8 cellular contexts compared by ENCODE assay signal in the genomic region with DNA sequence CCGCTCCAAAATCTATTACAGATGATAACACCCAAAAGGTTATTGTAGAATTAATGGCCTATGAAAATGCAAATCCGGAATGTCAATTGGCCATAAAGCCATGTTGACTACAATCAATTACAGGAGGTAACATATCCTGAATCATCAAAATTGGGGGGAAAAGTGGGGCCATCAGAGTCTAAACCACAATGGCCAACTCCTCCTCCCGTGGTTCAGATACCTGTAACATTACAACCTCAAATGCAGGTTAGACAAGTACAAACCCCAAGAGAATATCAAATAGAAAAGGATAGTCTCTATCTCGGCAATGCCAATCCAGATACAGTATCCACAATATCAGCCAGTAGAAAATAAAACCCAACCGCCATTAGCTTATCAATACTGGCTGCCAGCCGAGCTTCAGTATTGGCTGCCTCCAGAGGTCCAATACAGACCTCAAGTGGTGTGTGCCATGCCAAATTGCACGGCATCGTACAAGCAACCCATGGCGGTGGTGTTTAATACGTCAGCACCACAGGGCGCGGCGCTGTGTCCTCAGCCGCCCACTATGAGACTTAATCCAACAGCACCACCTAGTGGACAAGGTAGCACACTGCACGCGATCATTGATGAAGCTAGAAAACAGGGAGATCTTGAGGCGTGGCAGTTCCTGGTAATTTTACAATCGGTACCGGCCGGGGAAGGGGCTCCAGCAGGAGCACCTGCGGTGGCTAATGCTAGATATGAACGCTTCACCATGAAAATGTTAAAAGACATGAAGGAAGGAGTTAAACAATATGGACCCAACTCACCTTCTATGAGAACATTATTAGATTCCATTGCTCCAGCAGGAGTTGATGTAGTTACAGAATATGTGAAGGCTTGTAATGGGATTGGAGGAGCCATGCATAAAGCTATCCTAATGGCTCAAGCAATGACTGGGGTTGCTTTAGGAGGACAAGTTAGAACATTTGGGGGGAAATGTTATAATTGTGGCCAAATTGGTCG. TPM values are rescaled to one million over a fixed set of nuclear protein-coding genes. Genes with fewer than 3 reads are reported as not detected.
A peak's percentile ranks its signal among the peaks of the same experiment; 100 is the strongest.
DNase-seq lines count a peak whose midpoint lies in the region; ATAC-seq, FAIRE-seq and TF ChIP-seq lines count a peak whose summit lies in the region.

No MANE protein-coding gene starts in this region.

- peak overlapping the region; percentile 76; the same call in 1 of the 2 replicates for H3K4me2 ChIP-seq in MM.1S (ENCODE audit: low read depth, low read length)

- no peaks in the 10 kb centered on the region for H3K9me3 ChIP-seq in MM.1S (replicated peaks; ENCODE audit: insufficient read depth, low read length)

- no peaks in the 10 kb centered on the region for H3K27me3 ChIP-seq in MM.1S (replicated peaks; ENCODE audit: insufficient read depth, low read length)

- no peaks in the 10 kb centered on the region for H3K27me3 Mint-ChIP-seq in activated T-helper 1 cell treated with anti-CD3 and anti-CD28 coated beads, Interleukin-12 subunit alpha, Interleukin-12 subunit beta, Interleukin-2, Interleukin-4 antibody, amounts not matched to agents 30 ng/mL and 10 ng/mL and 1 ng/mL, durations not matched to agents 14 hours and 24 hours and 36 hours (ENCODE audit: insufficient read depth)
- no peaks in the 10 kb centered on the region for H3K27me3 Mint-ChIP-seq in neural crest cell (ENCODE audit: low read depth)

- no peaks in the 10 kb centered on the region for H4K20me1 ChIP-seq in MM.1S (ENCODE audit: insufficient read depth, low read length)

- peaks cover 4% of the 10 kb centered on the region; the same call in 1 of the 2 replicates for H3F3A ChIP-seq in MM.1S (ENCODE audit: insufficient read depth, low read length)

- H3K36me3 Mint-ChIP-seq in activated T-helper 1 cell treated with anti-CD3 and anti-CD28 coated beads, Interleukin-12 subunit alpha, Interleukin-12 subunit beta, Interleukin-2, Interleukin-4 antibody, amounts not matched to agents 30 ng/mL and 10 ng/mL and 1 ng/mL, durations not matched to agents 14 hours and 24 hours and 36 hours (ENCODE audit: low read depth), result peaks cover 6% of the 10 kb centered on the region
- H3K36me3 Mint-ChIP-seq in neural crest cell (ENCODE audit: low read depth), result peaks cover 6% of the 10 kb centered on the region

- POLR2A ChIA-PET in RWPE1 (lab: Yijun Ruan, JAX; ENCODE audit: low non-redundant PET), result no interaction called here

- peaks cover 23% of the 10 kb centered on the region for H3K4me1 Mint-ChIP-seq in activated T-helper 1 cell treated with anti-CD3 and anti-CD28 coated beads, Interleukin-12 subunit alpha, Interleukin-12 subunit beta, Interleukin-2, Interleukin-4 antibody, amounts not matched to agents 30 ng/mL and 10 ng/mL and 1 ng/mL, durations not matched to agents 14 hours and 24 hours and 36 hours (ENCODE audit: low read depth)
- peaks cover 9% of the 10 kb centered on the region for H3K4me1 Mint-ChIP-seq in neural crest cell

- TF ChIP-seq POLR2A in GM12891 (IDR thresholded peaks at IDR 0.05; ENCODE audit: low read depth, low read length), result no peak

- DNase-seq in GM12891 (ENCODE audit: insufficient read length, low spot score) (peak; percentile 69), MM.1S (peak; percentile 89), RWPE1 (ENCODE audit: low spot score) (peak; percentile 69), fibroblast of pulmonary artery (ENCODE audit: low read depth) (peak; percentile 92), neural crest cell (ENCODE audit: low read depth, low spot score) (peak; percentile 93)
- DNase-seq in activated T-helper 1 cell treated with anti-CD3 and anti-CD28 coated beads, Interleukin-12 subunit alpha, Interleukin-12 subunit beta, Interleukin-2, Interleukin-4 antibody, amounts not matched to agents 30 ng/mL and 10 ng/mL and 1 ng/mL, durations not matched to agents 14 hours and 24 hours and 36 hours (ENCODE audit: low spot score), result peak; percentile 83
- peak; percentile 82 for DNase-seq in stimulated activated naive CD4-positive, alpha-beta T cell treated with Interleukin-2 at 50 U/mL for 16 hours (lab: John Stamatoyannopoulos, UW)

- no peak overlapping the region for H3K27ac ChIP-seq in MM.1S (ENCODE audit: low read length)
- no peak overlapping the region for H3K27ac ChIP-seq in RWPE1

- peaks cover 27% of the 10 kb centered on the region for H3K79me2 ChIP-seq in MM.1S (ENCODE audit: low read length)

- peaks cover 10% of the 10 kb centered on the region; the same call in 1 of the 2 replicates for H3K4me1 ChIP-seq in MM.1S (ENCODE audit: low read length)

- H3K36me3 ChIP-seq in MM.1S (replicated peaks; ENCODE audit: insufficient read depth, low read length), result no peaks in the 10 kb centered on the region

- TF ChIP-seq CTCF in MM.1S (IDR thresholded peaks at IDR 0.05; ENCODE audit: low read length), result peak; percentile 98
- TF ChIP-seq CTCF in RWPE1 (conservative IDR thresholded peaks at IDR 0.05; ENCODE audit: low read depth), result peak; percentile 95
- TF ChIP-seq CTCF in fibroblast of pulmonary artery (IDR thresholded peaks at IDR 0.05; ENCODE audit: low read length, missing control alignments), result peak; percentile 90
- peak; percentile 98 for TF ChIP-seq CTCF in neural crest cell (conservative IDR thresholded peaks at IDR 0.05)

- no peaks in the 10 kb centered on the region for H3K9me2 ChIP-seq in MM.1S (replicated peaks; ENCODE audit: insufficient read depth, low read length)

- no peaks in the 10 kb centered on the region for H3K9me3 Mint-ChIP-seq in activated T-helper 1 cell treated with anti-CD3 and anti-CD28 coated beads, Interleukin-12 subunit alpha, Interleukin-12 subunit beta, Interleukin-2, Interleukin-4 antibody, amounts not matched to agents 30 ng/mL and 10 ng/mL and 1 ng/mL, durations not matched to agents 14 hours and 24 hours and 36 hours
- H3K9me3 Mint-ChIP-seq in neural crest cell, result no peaks in the 10 kb centered on the region

- H3K4me3 ChIP-seq in MM.1S (ENCODE audit: low read length) (no peak overlapping the region), fibroblast of pulmonary artery (replicated peaks; ENCODE audit: low read depth, low read length) (no peak overlapping the region)

- H3K9ac ChIP-seq in MM.1S (ENCODE audit: low read length), result no peak overlapping the region

- peak; percentile 99 for FAIRE-seq in GM12891 (lab: Jason Lieb, UNC)

- H3K4me3 Mint-ChIP-seq in activated T-helper 1 cell treated with anti-CD3 and anti-CD28 coated beads, Interleukin-12 subunit alpha, Interleukin-12 subunit beta, Interleukin-2, Interleukin-4 antibody, amounts not matched to agents 30 ng/mL and 10 ng/mL and 1 ng/mL, durations not matched to agents 14 hours and 24 hours and 36 hours, result no peak overlapping the region
- H3K4me3 Mint-ChIP-seq in neural crest cell, result no peak overlapping the region

- CTCF ChIA-PET in RWPE1 (lab: Yijun Ruan, JAX), result interaction anchor here (0.5 to 1.8 kb wide), 21 partner anchors 8 to 182 kb away, joined by 3 to 13 read pairs (median 3); partner anchors contain the start of genes FLYWCH1 and FLYWCH2

- no peak for ATAC-seq in HG03521 (IDR thresholded peaks at IDR 0.05; ENCODE audit: unreplicated experiment)

- intact Hi-C loops in activated T-helper 1 cell treated with anti-CD3 and anti-CD28 coated beads, Interleukin-12 subunit alpha, Interleukin-12 subunit beta, Interleukin-2, Interleukin-4 antibody, amounts not matched to agents 30 ng/mL and 10 ng/mL and 1 ng/mL, durations not matched to agents 14 hours and 24 hours and 36 hours (cut with micrococcal nuclease), result loop anchor here (1.0 to 2.0 kb wide), 4 partner anchors 8 to 52 kb away; partner anchors contain the start of gene FLYWCH1

- H2AFZ ChIP-seq in MM.1S (ENCODE audit: low read length), result no peak overlapping the region

- H3K27ac Mint-ChIP-seq in activated T-helper 1 cell treated with anti-CD3 and anti-CD28 coated beads, Interleukin-12 subunit alpha, Interleukin-12 subunit beta, Interleukin-2, Interleukin-4 antibody, amounts not matched to agents 30 ng/mL and 10 ng/mL and 1 ng/mL, durations not matched to agents 14 hours and 24 hours and 36 hours, result no peak overlapping the region
- no peak overlapping the region for H3K27ac Mint-ChIP-seq in neural crest cell (ENCODE audit: unreplicated experiment)

TF ChIP-seq in GM12891, 5 proteins besides CTCF, POLR2A, EP300 and RAD21:
- TF ChIP-seq SPI1 (IDR thresholded peaks at IDR 0.05; ENCODE audit: low read depth, low read length) (no peak), POLR2AphosphoS5 (IDR thresholded peaks at IDR 0.05; ENCODE audit: low read depth, low read length) (no peak), PAX5 (IDR thresholded peaks at IDR 0.05; ENCODE audit: insufficient read depth, low read length, severe bottlenecking) (no peak)

RNA-seq across cellular contexts. Expression of gene FLYWCH1, which starts 15.2 kb away (rescaled TPM):
- 16.5 TPM for polyA plus RNA-seq in GM12891 (2012; ENCODE audit: low read depth, missing spikeins)
- total RNA-seq in activated T-helper 1 cell treated with anti-CD3 and anti-CD28 coated beads, Interleukin-12 subunit alpha, Interleukin-12 subunit beta, Interleukin-2, Interleukin-4 antibody, amounts not matched to agents 30 ng/mL and 10 ng/mL and 1 ng/mL, durations not matched to agents 14 hours and 24 hours and 36 hours, result 61.1 and 65.7 TPM in 2 replicates
- 26.4 and 26.7 TPM in 2 replicates for total RNA-seq in neural crest cell

RNA-seq across cellular contexts. Expression of gene KREMEN2, which starts 37.1 kb away (rescaled TPM):
- polyA plus RNA-seq in GM12891 (2012; ENCODE audit: low read depth, missing spikeins), result 0.44 TPM
- total RNA-seq in activated T-helper 1 cell treated with anti-CD3 and anti-CD28 coated beads, Interleukin-12 subunit alpha, Interleukin-12 subunit beta, Interleukin-2, Interleukin-4 antibody, amounts not matched to agents 30 ng/mL and 10 ng/mL and 1 ng/mL, durations not matched to agents 14 hours and 24 hours and 36 hours, result 0.10 and 0.18 TPM in 2 replicates
- 1.0 TPM in 2 replicates for total RNA-seq in neural crest cell

RNA-seq across cellular contexts. Expression of gene PAQR4, which starts 42.2 kb away (rescaled TPM):
- 8.9 TPM for polyA plus RNA-seq in GM12891 (2012; ENCODE audit: low read depth, missing spikeins)
- total RNA-seq in activated T-helper 1 cell treated with anti-CD3 and anti-CD28 coated beads, Interleukin-12 subunit alpha, Interleukin-12 subunit beta, Interleukin-2, Interleukin-4 antibody, amounts not matched to agents 30 ng/mL and 10 ng/mL and 1 ng/mL, durations not matched to agents 14 hours and 24 hours and 36 hours, result 40.1 and 44.0 TPM in 2 replicates
- 53.3 and 53.4 TPM in 2 replicates for total RNA-seq in neural crest cell

RNA-seq across cellular contexts. Expression of gene FLYWCH2, which starts 43.9 kb away (rescaled TPM):
- polyA plus RNA-seq in GM12891 (2012; ENCODE audit: low read depth, missing spikeins), result 15.3 TPM
- total RNA-seq in activated T-helper 1 cell treated with anti-CD3 and anti-CD28 coated beads, Interleukin-12 subunit alpha, Interleukin-12 subunit beta, Interleukin-2, Interleukin-4 antibody, amounts not matched to agents 30 ng/mL and 10 ng/mL and 1 ng/mL, durations not matched to agents 14 hours and 24 hours and 36 hours, result 22.9 and 25.4 TPM in 2 replicates
- 32.3 and 32.4 TPM in 2 replicates for total RNA-seq in neural crest cell

RNA-seq across cellular contexts. Expression of gene PKMYT1, which starts 53.3 kb away (rescaled TPM):
- 21.4 TPM for polyA plus RNA-seq in GM12891 (2012; ENCODE audit: low read depth, missing spikeins)
- 151 and 152 TPM in 2 replicates for total RNA-seq in activated T-helper 1 cell treated with anti-CD3 and anti-CD28 coated beads, Interleukin-12 subunit alpha, Interleukin-12 subunit beta, Interleukin-2, Interleukin-4 antibody, amounts not matched to agents 30 ng/mL and 10 ng/mL and 1 ng/mL, durations not matched to agents 14 hours and 24 hours and 36 hours
- 80.1 and 82.2 TPM in 2 replicates for total RNA-seq in neural crest cell
